ENCODE assay signal across 26 cellular contexts in genomic region chr1:171250263-171250662, GRCh38. TPM values are rescaled to one million over a fixed set of nuclear protein-coding genes. Genes with fewer than 3 reads are reported as not detected.
"Had no signal": no experiment of that assay in that cellular context is flagged by ENCODE, and none has a peak within 500 bp of the region (broad histone marks: within the 10 kb centered on the region; RNA-seq: fewer than 3 reads in every experiment).

No MANE protein-coding gene starts in this region.

- H3K4me3 ChIP-seq: skin epidermis, thyroid gland, upper lobe of right lung had no signal

- DNase-seq: activated B cell treated with CpG ODN at 0.5 μM for 24 hours; activated CD4-positive, alpha-beta T cell treated with anti-CD3 and anti-CD28 coated beads for 4 hours; activated CD4-positive, alpha-beta T cell treated with anti-CD3 and anti-CD28 coated beads, Interleukin-2, amount 50 U/mL, for 4 hours; activated naive CD4-positive, alpha-beta T cell; activated T-cell treated with anti-CD3 and anti-CD28 coated beads for 4 hours; activated T-cell treated with anti-CD3 and anti-CD28 coated beads, Interleukin-2, amount 50 U/mL, for 72 hours; anterior cingulate cortex; effector CD4-positive, alpha-beta T cell; foreskin keratinocyte; heart right ventricle; naive thymus-derived CD8-positive, alpha-beta T cell; posterior cingulate gyrus; stimulated activated CD4-positive, alpha-beta T cell treated with anti-CD3 and anti-CD28 coated beads, Interleukin-4, amount 100 ng/mL, for 4 hours; stimulated activated CD8-positive, alpha-beta memory T cell treated with anti-CD3 and anti-CD28 coated beads, Interleukin-4, amount 100 ng/mL, for 48 hours; stimulated activated naive CD8-positive, alpha-beta T cell treated with anti-CD3 and anti-CD28 coated beads, Interleukin-15, amount 100 ng/mL, for 72 hours; T-helper 1 cell; thyroid gland; upper lobe of right lung had no signal

- H3K27me3 ChIP-seq: foreskin keratinocyte, thyroid gland had no signal

- H3K9me3 ChIP-seq: esophagus muscularis mucosa, heart right ventricle, thyroid gland, upper lobe of right lung had no signal

- H3K27ac Mint-ChIP-seq: activated B cell treated with CpG ODN at 0.5 μM for 24 hours; activated naive CD4-positive, alpha-beta T cell treated with anti-CD3 and anti-CD28 coated beads, Interleukin-2, amount 50 U/mL, for 72 hours; activated T-cell treated with anti-CD3 and anti-CD28 coated beads, Interleukin-2, amount 50 U/mL, for 72 hours; stimulated activated memory B cell treated with anti-CD40 and anti-IgM and Interleukin-4, amounts not matched to agents 10 μg/mL and 1 μg/mL and 100 μg/mL, for 72 hours; stimulated activated naive CD8-positive, alpha-beta T cell treated with anti-CD3 and anti-CD28 coated beads, Interleukin-15, amount 100 ng/mL, for 72 hours; T-helper 2 cell treated with Interferon-gamma antibody and Interleukin-4, amounts not matched to agents 5 μg/mL and 100 μg/mL, for 36 hours had no signal

- H3K36me3 ChIP-seq: esophagus muscularis mucosa, heart right ventricle, thyroid gland, upper lobe of right lung had no signal

- H3K4me1 ChIP-seq: foreskin keratinocyte, thyroid gland, upper lobe of right lung had no signal

- H3K27ac ChIP-seq: esophagus muscularis mucosa, foreskin keratinocyte, heart right ventricle, skin epidermis, thyroid gland, upper lobe of right lung had no signal

- H3K36me3 Mint-ChIP-seq: activated naive CD4-positive, alpha-beta T cell treated with anti-CD3 and anti-CD28 coated beads, Interleukin-2, amount 50 U/mL, for 72 hours; memory B cell; stimulated activated memory B cell treated with anti-CD40 and anti-IgM and Interleukin-4, amounts not matched to agents 10 μg/mL and 1 μg/mL and 100 μg/mL, for 72 hours had no signal

- H3K9me3 Mint-ChIP-seq: activated B cell treated with CpG ODN at 0.5 μM for 24 hours; activated naive CD4-positive, alpha-beta T cell treated with anti-CD3 and anti-CD28 coated beads, Interleukin-2, amount 50 U/mL, for 72 hours; activated T-cell treated with anti-CD3 and anti-CD28 coated beads, Interleukin-2, amount 50 U/mL, for 72 hours; memory B cell; naive thymus-derived CD8-positive, alpha-beta T cell; stimulated activated memory B cell treated with anti-CD40 and anti-IgM and Interleukin-4, amounts not matched to agents 10 μg/mL and 1 μg/mL and 100 μg/mL, for 72 hours; stimulated activated naive CD8-positive, alpha-beta T cell treated with anti-CD3 and anti-CD28 coated beads, Interleukin-15, amount 100 ng/mL, for 72 hours; T-helper 2 cell treated with Interferon-gamma antibody and Interleukin-4, amounts not matched to agents 5 μg/mL and 100 μg/mL, for 36 hours had no signal

RNA-seq across cellular contexts. Expression of gene FMO1, which starts 2.0 kb away (rescaled TPM):
- total RNA-seq: activated naive CD4-positive, alpha-beta T cell treated with anti-CD3 and anti-CD28 coated beads, Interleukin-2, amount 50 U/mL, for 72 hours; activated T-cell treated with anti-CD3 and anti-CD28 coated beads, Interleukin-2, amount 50 U/mL, for 72 hours; bronchial epithelial cell; dermis blood vessel endothelial cell; foreskin keratinocyte; naive thymus-derived CD8-positive, alpha-beta T cell had no signal
